22 cellular contexts compared by ENCODE assay signal in genomic region chr15:70627322-70627721, GRCh38.
"Had no signal": no experiment of that assay in that cellular context is flagged by ENCODE, and none has a peak within 500 bp of the region (broad histone marks: within the 10 kb centered on the region; RNA-seq: fewer than 3 reads in every experiment).

No MANE protein-coding gene starts in this region.

- H3K4me3 Mint-ChIP-seq: activated CD4-positive, alpha-beta T cell treated with anti-CD3 and anti-CD28 coated beads, Interleukin-2, amount 10 ng/mL, durations not matched to agents 7 days and 5 days; activated CD8-positive, alpha-beta T cell treated with anti-CD3 and anti-CD28 coated beads, Interleukin-2, amount 10 ng/mL, durations not matched to agents 7 days and 5 days; activated naive CD4-positive, alpha-beta T cell treated with anti-CD3 and anti-CD28 coated beads, Interleukin-2, amount 50 U/mL, for 24 hours; activated T-helper 1 cell treated with anti-CD3 and anti-CD28 coated beads, Interleukin-12 subunit alpha, Interleukin-12 subunit beta, Interleukin-2, Interleukin-4 antibody, amounts not matched to agents 30 ng/mL and 10 ng/mL and 1 ng/mL, durations not matched to agents 14 hours and 24 hours and 36 hours; mesothelial cell of epicardium; naive thymus-derived CD8-positive, alpha-beta T cell; stimulated activated naive B cell treated with anti-CD40 and anti-IgM and Interleukin-4, amounts not matched to agents 10 μg/mL and 1 μg/mL and 100 μg/mL, for 72 hours had no signal

- H3K9me3 ChIP-seq: testis had no signal

- H3K27ac Mint-ChIP-seq: activated CD4-positive, alpha-beta T cell treated with anti-CD3 and anti-CD28 coated beads, Interleukin-2, amount 10 ng/mL, durations not matched to agents 7 days and 5 days; activated CD8-positive, alpha-beta T cell treated with anti-CD3 and anti-CD28 coated beads, Interleukin-2, amount 10 ng/mL, durations not matched to agents 7 days and 5 days; activated naive CD4-positive, alpha-beta T cell treated with anti-CD3 and anti-CD28 coated beads, Interleukin-2, amount 50 U/mL, for 24 hours; activated T-helper 1 cell treated with anti-CD3 and anti-CD28 coated beads, Interleukin-12 subunit alpha, Interleukin-12 subunit beta, Interleukin-2, Interleukin-4 antibody, amounts not matched to agents 30 ng/mL and 10 ng/mL and 1 ng/mL, durations not matched to agents 14 hours and 24 hours and 36 hours; mesothelial cell of epicardium; progenitor cell of endocrine pancreas; stimulated activated naive B cell treated with anti-CD40 and anti-IgM and Interleukin-4, amounts not matched to agents 10 μg/mL and 1 μg/mL and 100 μg/mL, for 72 hours had no signal

- H3K4me1 ChIP-seq: gastrocnemius medialis, testis had no signal

- H3K36me3 ChIP-seq: esophagus muscularis mucosa, gastrocnemius medialis, left lung had no signal

- H3K27ac ChIP-seq: coronary artery, esophagus muscularis mucosa, gastrocnemius medialis, left lung, testis, VCaP had no signal

- DNase-seq: activated CD4-positive, alpha-beta T cell treated with anti-CD3 and anti-CD28 coated beads, Interleukin-2, amount 10 ng/mL, durations not matched to agents 7 days and 5 days; activated CD4-positive, CD25-positive, alpha-beta regulatory T cell treated with anti-CD3 and anti-CD28 coated beads, Interleukin-2, amount 50 U/mL, for 72 hours; activated CD8-positive, alpha-beta T cell treated with anti-CD3 and anti-CD28 coated beads, Interleukin-2, amount 10 ng/mL, durations not matched to agents 7 days and 5 days; activated gamma-delta T cell; cerebellar nuclear complex; gastrocnemius medialis; hippocampal formation; kidney glomerular epithelial cell; left lung; naive thymus-derived CD8-positive, alpha-beta T cell; stimulated activated CD4-positive, alpha-beta T cell treated with anti-CD3 and anti-CD28 coated beads, Interleukin-2, amount 100 ng/mL, for 48 hours; stimulated activated CD8-positive, alpha-beta memory T cell treated with anti-CD3 and anti-CD28 coated beads, Interleukin-4, amount 100 ng/mL, for 48 hours; stimulated activated naive B cell treated with anti-CD40 and anti-IgM and Interleukin-4, amounts not matched to agents 10 μg/mL and 1 μg/mL and 100 μg/mL, for 72 hours; testis; trophoblast cell had no signal

- H3K4me3 ChIP-seq: coronary artery, esophagus muscularis mucosa, gastrocnemius medialis, left lung, testis had no signal

- H3K27me3 ChIP-seq: esophagus muscularis mucosa, gastrocnemius medialis, left lung, testis had no signal

- ATAC-seq: activated CD8-positive, alpha-beta T cell treated with anti-CD3 and anti-CD28 coated beads, Interleukin-2, amount 10 ng/mL, durations not matched to agents 7 days and 5 days; left lung; naive thymus-derived CD8-positive, alpha-beta T cell; stimulated activated naive B cell treated with anti-CD40 and anti-IgM and Interleukin-4, amounts not matched to agents 10 μg/mL and 1 μg/mL and 100 μg/mL, for 72 hours had no signal

- H3K4me1 Mint-ChIP-seq: stimulated activated naive B cell treated with anti-CD40 and anti-IgM and Interleukin-4, amounts not matched to agents 10 μg/mL and 1 μg/mL and 100 μg/mL, for 72 hours had no signal
